In genomic region chr10:788796-789748, GRCh38 we compare ENCODE assay signal across 10 cellular contexts.
A peak's percentile ranks its signal among the peaks of the same experiment; 100 is the strongest.
DNase-seq lines count a peak whose midpoint lies in the region; ATAC-seq, FAIRE-seq and TF ChIP-seq lines count a peak whose summit lies in the region.
"Had no signal": no experiment of that assay in that cellular context is flagged by ENCODE, and none has a peak within 500 bp of the region (broad histone marks: within the 10 kb centered on the region; RNA-seq: fewer than 3 reads in every experiment).

No MANE protein-coding gene starts in this region.

- peaks cover 15% of the 10 kb centered on the region; the same call in 2 of the 3 replicates for H3K4me1 ChIP-seq in A549
- peaks cover 6% of the 10 kb centered on the region for H3K4me1 ChIP-seq in testis

- H3K9me3 ChIP-seq in A549 (no peaks in the 10 kb centered on the region), testis (no peaks in the 10 kb centered on the region)
- H3K9me3 ChIP-seq: HAP-1 had no signal

- ATAC-seq in A549 = peak; percentile 83 to 92
- ATAC-seq in HG02642 (IDR thresholded peaks at IDR 0.05; ENCODE audit: poor library complexity, unreplicated experiment) = no peak
- no peak for ATAC-seq in HG03469 (IDR thresholded peaks at IDR 0.05; ENCODE audit: unreplicated experiment)

- TF ChIP-seq POLR2A in A549 (IDR thresholded peaks at IDR 0.05; ENCODE audit: low read length) = peak; percentile 29; the same call in 1 of the 2 replicates
- TF ChIP-seq POLR2A in testis (IDR thresholded peaks at IDR 0.05) = no peak

- POLR2A ChIA-PET in A549 (lab: Yijun Ruan, JAX) = no interaction called here

- no peak overlapping the region for H3K27ac Mint-ChIP-seq in mesothelial cell of epicardium

- H3K4me3 Mint-ChIP-seq in mesothelial cell of epicardium = peak overlapping the region; percentile 81

- 25% methylated on average over 34 of the region's 50 CpGs for WGBS in A549 (ENCODE audit: missing lambda C conversion rate)
- 58 to 75% methylated on average over 25 to 49 of the region's 50 CpGs for WGBS in testis, 2 donors

- peak; percentile 65 for FAIRE-seq in A549 (lab: Jason Lieb, UNC)
- FAIRE-seq: endometrium had no signal

- DNase-seq in A549 (ENCODE audit: low read depth in 1 of 2, low spot score in 1 of 2) (peak; percentile 84 to 95), T1000 (lab: John Stamatoyannopoulos, UW) (peak; percentile 13), epithelial cell of proximal tubule (ENCODE audit: low read depth) (no peak), mesothelial cell of epicardium (ENCODE audit: low spot score in 2 of 2, unreplicated experiment in 2 of 2) (peak in 1 of 2 experiments; percentile 58), testis (peak; percentile 90)

- peak overlapping the region; percentile 98 for H3K4me2 ChIP-seq in A549

- H3K36me3 Mint-ChIP-seq in mesothelial cell of epicardium = no peaks in the 10 kb centered on the region

- TF ChIP-seq EP300 in A549 (IDR thresholded peaks at IDR 0.05) = no peak

- intact Hi-C loops in testis (cut with DNase I; ENCODE audit: low total_unique reads) = no loop called here

- H3K27me3 Mint-ChIP-seq in mesothelial cell of epicardium (ENCODE audit: low read depth) = no peaks in the 10 kb centered on the region

- H3K27ac ChIP-seq in A549 (peak overlapping the region; percentile 88 to 92), testis (no peak overlapping the region)

- no peaks in the 10 kb centered on the region for H3K9me3 Mint-ChIP-seq in mesothelial cell of epicardium

- CTCF ChIA-PET in A549 (lab: Yijun Ruan, JAX) = interaction anchor here (0.6 to 11.5 kb wide), 54 partner anchors 8 to 628 kb away, joined by 3 to 94 read pairs (median 4); partner anchors contain the start of gene WDR37

- no peaks in the 10 kb centered on the region for H3K36me3 ChIP-seq in testis (ENCODE audit: low read depth, missing control alignments)
- H3K36me3 ChIP-seq: HAP-1 had no signal

- peaks cover 10% of the 10 kb centered on the region for H3K4me1 Mint-ChIP-seq in mesothelial cell of epicardium

- H3K27me3 ChIP-seq in testis = no peaks in the 10 kb centered on the region

- TF ChIP-seq RAD21 in A549 (conservative IDR thresholded peaks at IDR 0.05 in 1 of 2, IDR thresholded peaks at IDR 0.05 in 1 of 2) = peak; percentile 84 to 87

- H3K4me3 ChIP-seq in A549 (peak overlapping the region; percentile 76), epithelial cell of proximal tubule (ENCODE audit: low read depth, low read length) (no peak overlapping the region), testis (no peak overlapping the region)
- H3K4me3 ChIP-seq: HAP-1 had no signal

- TF ChIP-seq CTCF in A549 (IDR thresholded peaks at IDR 0.05) (peak; percentile 60), GM12874 (IDR thresholded peaks at IDR 0.05; ENCODE audit: insufficient read depth, low read depth, low read length) (peak; percentile 28; the same call in 1 of the 2 replicates), epithelial cell of proximal tubule (conservative IDR thresholded peaks at IDR 0.05; ENCODE audit: low read depth, low read length) (peak; percentile 16), mesothelial cell of epicardium (IDR thresholded peaks at IDR 0.05; ENCODE audit: unreplicated experiment) (peak; percentile 19), testis (IDR thresholded peaks at IDR 0.05) (peak; percentile 11 to 51 (median 32))

TF ChIP-seq in A549, 52 proteins besides CTCF, POLR2A, EP300 and RAD21:
- TF ChIP-seq JUN (IDR thresholded peaks at IDR 0.05) = 0 out of 5 replicates have a peak, but pooled peaks of 1 of the 2 experiments have one; percentile 22
- TF ChIP-seq HDAC2 (IDR thresholded peaks at IDR 0.05) = no peak
- 0 out of 2 replicates have a peak, but pooled peaks have one; percentile 23 for TF ChIP-seq MYC (IDR thresholded peaks at IDR 0.05; ENCODE audit: borderline replicate concordance, low read length)
- TF ChIP-seq, protein P1, sequence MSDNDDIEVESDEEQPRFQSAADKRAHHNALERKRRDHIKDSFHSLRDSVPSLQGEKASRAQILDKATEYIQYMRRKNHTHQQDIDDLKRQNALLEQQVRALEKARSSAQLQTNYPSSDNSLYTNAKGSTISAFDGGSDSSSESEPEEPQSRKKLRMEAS (IDR thresholded peaks at IDR 0.05) = peak; percentile 78
- TF ChIP-seq SMC3 (IDR thresholded peaks at IDR 0.05) = peak; percentile 65
TF ChIP-seq in A549: peak in this region for 4.

Comparison
In these comparisons a context has a peak if more than half of its experiments do, and no peak if none do; other contexts are left out.
1. ATAC-seq: peak in A549 (2 of 2); none in HG02642 (single experiment) and HG03469 (single experiment).
2. H3K27ac ChIP-seq: peak in A549 (2 of 2); none in testis (0 of 2).
3. Peak in every context shown above with its lines, with median percentiles within 50 percentile points of each other: CTCF ChIP-seq.